1 cellular context compared by ENCODE assay signal in genomic region chr3:48219543-48219942, GRCh38.
TF ChIP-seq lines count a peak whose summit lies in the region.

No MANE protein-coding gene starts in this region.

TF ChIP-seq in HepG2, 621 proteins besides CTCF, POLR2A, EP300 and RAD21:
- TF ChIP-seq, protein P1, sequence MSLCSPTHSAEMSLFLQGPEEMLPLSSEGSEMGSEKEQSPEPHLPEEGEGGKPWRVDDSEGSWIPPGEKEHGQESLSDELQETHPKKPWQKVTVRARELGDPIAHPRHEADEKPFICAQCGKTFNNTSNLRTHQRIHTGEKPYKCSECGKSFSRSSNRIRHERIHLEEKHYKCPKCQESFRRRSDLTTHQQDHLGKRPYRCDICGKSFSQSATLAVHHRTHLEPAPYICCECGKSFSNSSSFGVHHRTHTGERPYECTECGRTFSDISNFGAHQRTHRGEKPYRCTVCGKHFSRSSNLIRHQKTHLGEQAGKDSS (CRISPR knock-in tag; IDR thresholded peaks at IDR 0.05; ENCODE audit: borderline replicate concordance, low read depth) = peak; percentile 67; the same call in 1 of the 2 replicates
- TF ChIP-seq NFE2L2 (IDR thresholded peaks at IDR 0.05; ENCODE audit: low read length) = no peak
